Comparison of ENCODE assay signal across 18 cellular contexts in the genomic region with DNA sequence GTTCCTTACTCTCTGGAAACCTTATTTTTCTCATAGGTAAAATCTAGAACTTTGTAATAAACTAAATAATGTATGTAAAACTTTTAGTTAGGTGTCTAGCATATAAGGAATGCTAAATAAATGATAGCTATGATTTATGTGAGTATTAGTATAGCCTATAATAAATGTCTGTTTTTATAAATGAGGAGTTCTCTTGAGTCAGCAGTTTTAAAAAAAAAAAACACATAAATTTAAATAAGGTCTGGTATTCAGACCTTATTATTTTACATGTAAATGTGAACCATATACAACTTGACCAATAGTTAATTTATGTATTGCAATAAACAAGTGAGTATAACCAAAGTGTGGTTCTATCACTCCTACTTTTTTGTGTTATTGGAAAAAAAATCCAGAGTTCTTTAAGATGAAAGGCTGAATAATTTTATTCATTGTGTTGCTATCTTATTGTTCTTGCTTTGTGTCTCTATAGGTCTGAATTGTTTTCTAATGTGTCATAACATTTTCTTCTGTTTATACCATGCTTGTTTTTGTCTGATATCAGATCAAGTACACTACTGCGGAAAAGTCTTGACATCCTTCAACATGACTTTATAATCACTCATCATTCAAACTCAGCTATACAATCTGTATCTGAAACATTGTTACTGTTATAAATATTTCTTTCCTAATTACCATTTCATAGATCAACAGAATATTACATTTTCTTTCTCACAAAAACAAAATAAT.
A peak's percentile ranks its signal among the peaks of the same experiment; 100 is the strongest.
DNase-seq lines count a peak whose midpoint lies in the region; ATAC-seq, FAIRE-seq and TF ChIP-seq lines count a peak whose summit lies in the region.
"Had no signal": no experiment of that assay in that cellular context is flagged by ENCODE, and none has a peak within 500 bp of the region (broad histone marks: within the 10 kb centered on the region; RNA-seq: fewer than 3 reads in every experiment).

No MANE protein-coding gene starts in this region.

- no peak overlapping the region for H3K4me2 ChIP-seq in K562 (ENCODE audit: insufficient read depth, low read length)
- H3K4me2 ChIP-seq: BLaER1 had no signal

- H3K4me1 ChIP-seq in K562 (replicated peaks in 1 of 2; ENCODE audit: control insufficient read depth in 2 of 2, insufficient read depth in 2 of 2, low read length in 2 of 2) (no peaks in the 10 kb centered on the region), body of pancreas (no peaks in the 10 kb centered on the region)
- H3K4me1 ChIP-seq: BLaER1 had no signal

- no peak for ATAC-seq in K562
- no peak for ATAC-seq in left ventricle myocardium superior
- no peak for ATAC-seq in body of pancreas
- ATAC-seq: GM12878 had no signal

- BruUV-seq in K562 (replicated peaks; lab: Mats Ljungman, UMichigan): no TSS peak

- no peak overlapping the region for H3K4me3 ChIP-seq in K562
- H3K4me3 ChIP-seq in epithelial cell of esophagus (ENCODE audit: low read length): no peak overlapping the region
- H3K4me3 ChIP-seq in body of pancreas: no peak overlapping the region
- H3K4me3 ChIP-seq: BLaER1, GM12878 had no signal

- no peak for FAIRE-seq in K562 (lab: Jason Lieb, UNC)
- FAIRE-seq: A204.1, GM12878, GM19239, H1, HTR-8/SVneo had no signal

- H3K27ac ChIP-seq in K562 (ENCODE audit: extremely low read depth, low read depth, low read length) (no peak overlapping the region), body of pancreas (no peak overlapping the region)
- H3K27ac ChIP-seq: BLaER1 had no signal

- 10% methylated on average over 1 of the region's 1 CpG for WGBS in K562 (ENCODE audit: insufficient coverage, low coverage, missing lambda C conversion rate)
- 88 to 92% methylated on average over 1 of the region's 1 CpG for WGBS in body of pancreas, 2 donors

- H3K27me3 ChIP-seq in K562 (ENCODE audit: control insufficient read depth in 2 of 2, insufficient read depth in 2 of 2, low read length in 2 of 2) (no peaks in the 10 kb centered on the region), body of pancreas (no peaks in the 10 kb centered on the region)
- H3K27me3 ChIP-seq: BLaER1 had no signal

- no peak overlapping the region for H2AFZ ChIP-seq in K562 (ENCODE audit: low read depth, low read length)

- TF ChIP-seq POLR2A in K562 (conservative IDR thresholded peaks at IDR 0.05): no peak
- no peak for TF ChIP-seq POLR2A in body of pancreas (IDR thresholded peaks at IDR 0.05)

- no peak overlapping the region for H3K9ac ChIP-seq in K562 (ENCODE audit: insufficient read depth in 1 of 2, low read depth in 2 of 2, low read length in 2 of 2)
- H3K9ac ChIP-seq: BLaER1 had no signal

- DNase-seq in ELR (ENCODE audit: low read depth) (peak; percentile 11), K562 (ENCODE audit: extremely low read depth in 1 of 4, low spot score in 3 of 4) (no peak), epithelial cell of esophagus (ENCODE audit: low read depth) (peak; percentile 4), left ventricle myocardium superior (no peak), ureter (ENCODE audit: low spot score) (no peak), body of pancreas (no peak)
- DNase-seq in stimulated activated CD4-positive, alpha-beta T cell treated with anti-CD3 and anti-CD28 coated beads, Interleukin-12 subunit alpha, Interleukin-12 subunit beta, amount 100 ng/mL, for 4 hours: no peak
- DNase-seq: CD4-positive, alpha-beta memory T cell; DMS153; DMS79; GF-D8; H9 had no signal

- intact Hi-C loops in K562 (cut with micrococcal nuclease) (no loop called here), left ventricle myocardium superior (cut with micrococcal nuclease) (no loop called here), body of pancreas (cut with DNase I) (no loop called here)

- H3K9me3 ChIP-seq in K562 (replicated peaks; ENCODE audit: control insufficient read depth, insufficient read depth, low read depth, low read length): peaks cover 3% of the 10 kb centered on the region
- peaks cover 0 to 5% (median 0%) of the 10 kb centered on the region in 3 donors for H3K9me3 ChIP-seq in body of pancreas
- H3K9me3 ChIP-seq: BLaER1 had no signal

- H3K79me2 ChIP-seq in K562 (ENCODE audit: control insufficient read depth, insufficient read depth, low read length): no peaks in the 10 kb centered on the region

- POLR2A ChIA-PET in K562 (lab: Yijun Ruan, JAX): no interaction called here

- no peaks in the 10 kb centered on the region for H3K9me1 ChIP-seq in K562 (ENCODE audit: control insufficient read depth, insufficient read depth, low read length)

- H3K36me3 ChIP-seq in K562 (ENCODE audit: control insufficient read depth, insufficient read depth, low read length) (no peaks in the 10 kb centered on the region), body of pancreas (replicated peaks in 1 of 2; ENCODE audit: insufficient read depth in 1 of 2, low read depth in 2 of 2) (no peaks in the 10 kb centered on the region)
- H3K36me3 ChIP-seq: BLaER1 had no signal

- CTCF ChIA-PET in K562 (lab: Yijun Ruan, JAX; ENCODE audit: low intra/inter-chr PET ratio): no interaction called here

- TF ChIP-seq RAD21 in K562 (CRISPR knock-in tag; conservative IDR thresholded peaks at IDR 0.05 in 1 of 2, IDR thresholded peaks at IDR 0.05 in 1 of 2): no peak

- in situ Hi-C loops in K562 (cut with MboI): no loop called here

- no peak for TF ChIP-seq EP300 in K562 (IDR thresholded peaks at IDR 0.05; ENCODE audit: low read length)

- TF ChIP-seq CTCF in K562 (IDR thresholded peaks at IDR 0.05 in 2 of 3, conservative IDR thresholded peaks at IDR 0.05 in 1 of 3; ENCODE audit: insufficient read depth in 2 of 3, low read depth in 1 of 3, low read length in 3 of 3): no peak
- TF ChIP-seq CTCF in epithelial cell of esophagus (IDR thresholded peaks at IDR 0.05; ENCODE audit: insufficient read depth, low read depth, low read length, missing control alignments): no peak
- no peak for TF ChIP-seq CTCF in body of pancreas (IDR thresholded peaks at IDR 0.05)

- no peaks in the 10 kb centered on the region for H4K20me1 ChIP-seq in K562 (replicated peaks; ENCODE audit: control insufficient read depth, insufficient read depth, low read length)
- H4K20me1 ChIP-seq: BLaER1 had no signal

TF ChIP-seq in K562, 482 proteins besides CTCF, POLR2A, EP300 and RAD21 (continues in another document):
- TF ChIP-seq, protein P1, sequence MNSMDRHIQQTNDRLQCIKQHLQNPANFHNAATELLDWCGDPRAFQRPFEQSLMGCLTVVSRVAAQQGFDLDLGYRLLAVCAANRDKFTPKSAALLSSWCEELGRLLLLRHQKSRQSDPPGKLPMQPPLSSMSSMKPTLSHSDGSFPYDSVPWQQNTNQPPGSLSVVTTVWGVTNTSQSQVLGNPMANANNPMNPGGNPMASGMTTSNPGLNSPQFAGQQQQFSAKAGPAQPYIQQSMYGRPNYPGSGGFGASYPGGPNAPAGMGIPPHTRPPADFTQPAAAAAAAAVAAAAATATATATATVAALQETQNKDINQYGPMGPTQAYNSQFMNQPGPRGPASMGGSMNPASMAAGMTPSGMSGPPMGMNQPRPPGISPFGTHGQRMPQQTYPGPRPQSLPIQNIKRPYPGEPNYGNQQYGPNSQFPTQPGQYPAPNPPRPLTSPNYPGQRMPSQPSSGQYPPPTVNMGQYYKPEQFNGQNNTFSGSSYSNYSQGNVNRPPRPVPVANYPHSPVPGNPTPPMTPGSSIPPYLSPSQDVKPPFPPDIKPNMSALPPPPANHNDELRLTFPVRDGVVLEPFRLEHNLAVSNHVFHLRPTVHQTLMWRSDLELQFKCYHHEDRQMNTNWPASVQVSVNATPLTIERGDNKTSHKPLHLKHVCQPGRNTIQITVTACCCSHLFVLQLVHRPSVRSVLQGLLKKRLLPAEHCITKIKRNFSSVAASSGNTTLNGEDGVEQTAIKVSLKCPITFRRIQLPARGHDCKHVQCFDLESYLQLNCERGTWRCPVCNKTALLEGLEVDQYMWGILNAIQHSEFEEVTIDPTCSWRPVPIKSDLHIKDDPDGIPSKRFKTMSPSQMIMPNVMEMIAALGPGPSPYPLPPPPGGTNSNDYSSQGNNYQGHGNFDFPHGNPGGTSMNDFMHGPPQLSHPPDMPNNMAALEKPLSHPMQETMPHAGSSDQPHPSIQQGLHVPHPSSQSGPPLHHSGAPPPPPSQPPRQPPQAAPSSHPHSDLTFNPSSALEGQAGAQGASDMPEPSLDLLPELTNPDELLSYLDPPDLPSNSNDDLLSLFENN (IDR thresholded peaks at IDR 0.05; ENCODE audit: low read depth in 2 of 2, low read length in 2 of 2): no peak
- TF ChIP-seq CEBPB (tag; IDR thresholded peaks at IDR 0.05): no peak
- TF ChIP-seq PBX2 (CRISPR knock-in tag; IDR thresholded peaks at IDR 0.05; ENCODE audit: low read depth): no peak
- no peak for TF ChIP-seq PBX2 (tag; conservative IDR thresholded peaks at IDR 0.05; ENCODE audit: low read depth)
- peak; percentile 65 for TF ChIP-seq ZNF316 (IDR thresholded peaks at IDR 0.05)
- TF ChIP-seq C11orf30 (IDR thresholded peaks at IDR 0.05; ENCODE audit: low read depth): peak; percentile 16; the same call in 1 of the 2 replicates
- TF ChIP-seq ETV6 (IDR thresholded peaks at IDR 0.05; ENCODE audit: borderline replicate concordance in 1 of 2, low read depth in 2 of 2, low read length in 1 of 2): no peak
- TF ChIP-seq ETV6 (CRISPR knock-in tag; IDR thresholded peaks at IDR 0.05; ENCODE audit: borderline replicate concordance): no peak
- no peak for TF ChIP-seq GTF2E2 (tag; IDR thresholded peaks at IDR 0.05)
- no peak for TF ChIP-seq MTA3 (IDR thresholded peaks at IDR 0.05; ENCODE audit: borderline replicate concordance)
- no peak for TF ChIP-seq RBBP5 (IDR thresholded peaks at IDR 0.05; ENCODE audit: borderline replicate concordance, insufficient read depth, low read length, poor library complexity, severe bottlenecking)
- no peak for TF ChIP-seq CBX2 (IDR thresholded peaks at IDR 0.05; ENCODE audit: insufficient read depth, low read length, poor library complexity, severe bottlenecking)
- no peak for TF ChIP-seq NCOA4 (IDR thresholded peaks at IDR 0.05; ENCODE audit: partially characterized antibody)

Comparison
In these comparisons a context has a peak if more than half of its experiments do, and no peak if none do; other contexts are left out.
1. DNase-seq: peak in ELR (single experiment) and epithelial cell of esophagus (single experiment); none in K562 (0 of 4), left ventricle myocardium superior (single experiment), ureter (single experiment), body of pancreas (0 of 4) and stimulated activated CD4-positive, alpha-beta T cell treated with anti-CD3 and anti-CD28 coated beads, Interleukin-12 subunit alpha, Interleukin-12 subunit beta, amount 100 ng/mL, for 4 hours (single experiment).